ENCODE assay signal across 8 cellular contexts in the genomic region with DNA sequence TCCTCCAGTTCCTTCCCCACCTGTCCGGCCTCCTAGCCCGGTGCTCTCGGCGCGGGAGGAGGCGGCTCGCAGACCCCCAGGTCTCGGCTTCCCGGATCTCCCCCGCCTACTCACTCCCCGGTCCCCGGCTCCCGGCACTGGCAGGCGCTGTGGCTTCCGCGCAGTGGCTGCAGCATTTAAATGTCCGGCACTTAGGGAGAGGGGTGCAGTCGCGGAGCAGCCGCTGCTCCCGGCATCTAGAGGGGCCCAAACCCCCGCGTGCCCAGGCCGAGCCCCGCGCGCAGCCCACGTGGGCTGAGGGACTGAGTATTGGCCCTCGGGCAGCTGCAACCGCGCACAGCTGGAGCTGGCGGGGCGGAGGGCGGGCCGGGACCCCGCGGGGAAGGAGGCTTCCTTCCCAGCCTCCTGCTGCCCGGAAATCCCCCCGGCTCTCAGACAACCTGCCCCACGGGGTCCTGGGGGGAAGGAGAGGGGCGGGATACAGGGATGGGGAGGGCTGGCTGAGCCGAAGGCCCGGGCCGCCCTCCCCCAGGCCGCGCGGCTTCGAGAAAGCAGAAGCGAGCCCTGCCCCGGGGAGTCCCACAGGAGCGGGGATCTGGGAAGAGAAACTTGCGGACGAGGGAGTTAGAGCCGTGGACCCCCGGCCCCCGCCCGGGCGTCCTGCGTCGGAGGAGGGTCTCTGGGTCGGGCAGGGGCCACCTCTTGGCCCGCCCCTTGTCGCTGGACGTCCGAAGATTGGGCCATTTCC. TPM values are rescaled to one million over a fixed set of nuclear protein-coding genes. Genes with fewer than 3 reads are reported as not detected.
A peak's percentile ranks its signal among the peaks of the same experiment; 100 is the strongest.
DNase-seq lines count a peak whose midpoint lies in the region; ATAC-seq, FAIRE-seq and TF ChIP-seq lines count a peak whose summit lies in the region.

No MANE protein-coding gene starts in this region.

- H3K27ac Mint-ChIP-seq in nephron progenitor cell = no peak overlapping the region

- DNase-seq in GM19239 (ENCODE audit: insufficient read length, low spot score) = peak; percentile 61
- no peak for DNase-seq in epithelial cell of esophagus (ENCODE audit: low read depth)
- peak; percentile 56 for DNase-seq in nephron progenitor cell
- no peak for DNase-seq in RWPE1 (ENCODE audit: low spot score)
- no peak for DNase-seq in epidermal melanocyte (ENCODE audit: insufficient read length, low spot score)

- H3K27me3 Mint-ChIP-seq in nephron progenitor cell (ENCODE audit: low read depth, poor library complexity) = peaks cover 87% of the 10 kb centered on the region

- peaks cover 10% of the 10 kb centered on the region for H3K9me3 Mint-ChIP-seq in nephron progenitor cell

- POLR2A ChIA-PET in RWPE1 (lab: Yijun Ruan, JAX; ENCODE audit: low non-redundant PET) = no interaction called here

- TF ChIP-seq CTCF in epithelial cell of esophagus (IDR thresholded peaks at IDR 0.05; ENCODE audit: insufficient read depth, low read depth, low read length, missing control alignments) (no peak), nephron progenitor cell (IDR thresholded peaks at IDR 0.05) (no peak), RWPE1 (conservative IDR thresholded peaks at IDR 0.05; ENCODE audit: low read depth) (no peak)

- H3K36me3 Mint-ChIP-seq in nephron progenitor cell (ENCODE audit: low read depth) = no peaks in the 10 kb centered on the region

- ATAC-seq in HG02970 (IDR thresholded peaks at IDR 0.05; ENCODE audit: low FRiP score, unreplicated experiment) = no peak
- ATAC-seq in GM19455 (IDR thresholded peaks at IDR 0.05; ENCODE audit: unreplicated experiment) = no peak

- peaks cover 12% of the 10 kb centered on the region for H3K4me1 Mint-ChIP-seq in nephron progenitor cell

- CTCF ChIA-PET in RWPE1 (lab: Yijun Ruan, JAX) = interaction anchor here (0.6 to 2.3 kb wide), 2 partner anchors 14 to 65 kb away, joined by 8 to 12 read pairs; no protein-coding TSS in a partner anchor

- peak overlapping the region; percentile 74 for H3K4me3 Mint-ChIP-seq in nephron progenitor cell

- H3K4me3 ChIP-seq in epithelial cell of esophagus (ENCODE audit: low read length) = peak overlapping the region; percentile 37

- H3K27ac ChIP-seq in RWPE1 = no peak overlapping the region

- no peak for FAIRE-seq in GM19239 (lab: Jason Lieb, UNC)

TF ChIP-seq in PFSK-1, 5 proteins besides CTCF, POLR2A, EP300 and RAD21:
- TF ChIP-seq POLR2AphosphoS5 (IDR thresholded peaks at IDR 0.05; ENCODE audit: low read depth, low read length) (no peak), TAF1 (IDR thresholded peaks at IDR 0.05; ENCODE audit: borderline replicate concordance, insufficient read depth, low read length) (no peak), FOXP2 (optimal IDR thresholded peaks at IDR 0.05; ENCODE audit: borderline replicate concordance, extremely low read depth, extremely low read length, insufficient read depth) (peak; percentile 42)

RNA-seq across cellular contexts. Expression of a gene that starts 0.4 kb away (rescaled TPM):
- polyA plus RNA-seq in PFSK-1 (2012; ENCODE audit: insufficient read length, low read depth) = 1.2 TPM

RNA-seq across cellular contexts. Expression of a gene that starts 9.2 kb away (rescaled TPM):
- polyA plus RNA-seq in PFSK-1 (2012; ENCODE audit: insufficient read length, low read depth) = not detected

RNA-seq across cellular contexts. Expression of a gene that starts 19.5 kb away (rescaled TPM):
- 2.5 TPM for polyA plus RNA-seq in PFSK-1 (2012; ENCODE audit: insufficient read length, low read depth)

RNA-seq across cellular contexts. Expression of a gene that starts 22.1 kb away (rescaled TPM):
- polyA plus RNA-seq in PFSK-1 (2012; ENCODE audit: insufficient read length, low read depth) = 58.4 TPM

RNA-seq across cellular contexts. Expression of a gene that starts 22.2 kb away (rescaled TPM):
- polyA plus RNA-seq in PFSK-1 (2012; ENCODE audit: insufficient read length, low read depth) = 45.0 TPM

Comparison
In these comparisons a context has a peak if more than half of its experiments do, and no peak if none do; other contexts are left out.
1. DNase-seq: peak in GM19239 (single experiment) and nephron progenitor cell (single experiment); none in epithelial cell of esophagus (single experiment), RWPE1 (single experiment) and epidermal melanocyte (single experiment).